ENCODE assay signal across 8 cellular contexts in genomic region chr2:6773007-6773693, GRCh38.
DNase-seq lines count a peak whose midpoint lies in the region; ATAC-seq lines count a peak whose summit lies in the region.

No MANE protein-coding gene starts in this region.

- peaks cover 46% of the 10 kb centered on the region for H3K27me3 Mint-ChIP-seq in T-helper 17 cell

- no peak overlapping the region for H3K9ac ChIP-seq in iPS-15b (ENCODE audit: low read depth, low read length)

- H3K27ac Mint-ChIP-seq in T-helper 17 cell, result no peak overlapping the region

- peak; percentile 90 for ATAC-seq in HG02610 (IDR thresholded peaks at IDR 0.05; ENCODE audit: unreplicated experiment)
- peak; percentile 84 for ATAC-seq in T-helper 17 cell

- peaks cover 6% of the 10 kb centered on the region for H3K4me1 Mint-ChIP-seq in T-helper 17 cell

- no peaks in the 10 kb centered on the region for H3K27me3 ChIP-seq in iPS-15b (ENCODE audit: control insufficient read depth, insufficient read depth, low read length)

- H3K36me3 Mint-ChIP-seq in T-helper 17 cell (ENCODE audit: low read depth), result peaks cover 3% of the 10 kb centered on the region

- DNase-seq in NCI-H2029 treated with DMSO at 0.1 percent for 48 hours (lab: John Stamatoyannopoulos, UW), result peak; percentile 18
- no peak for DNase-seq in NCI-H2029 (lab: John Stamatoyannopoulos, UW)
- peak; percentile 69 for DNase-seq in NAMALWA (ENCODE audit: low spot score)
- DNase-seq in T-helper 17 cell, result peak; percentile 36 to 68 (median 48)
- peak in 52 of 58 donors; percentile 1 to 79 (median 34) for DNase-seq in anterior cingulate cortex (lab: John Stamatoyannopoulos, UW)
- DNase-seq in stimulated activated CD4-positive, alpha-beta T cell treated with anti-CD3 and anti-CD28 coated beads, Interleukin-15, amount 100 ng/mL, for 1 hour (ENCODE audit: low read depth in 1 of 2, low spot score in 1 of 2), result peak; percentile 29 to 65

- H3K9me3 ChIP-seq in T-helper 17 cell (ENCODE audit: control insufficient read depth, low read length, poor library complexity, severe bottlenecking) (no peaks in the 10 kb centered on the region), iPS-15b (ENCODE audit: control insufficient read depth, insufficient read depth, low read length) (no peaks in the 10 kb centered on the region)

- H3K4me3 ChIP-seq in iPS-15b (ENCODE audit: low read depth, low read length), result peak overlapping the region; percentile 18

- peaks cover 3% of the 10 kb centered on the region for H3K4me1 ChIP-seq in iPS-15b (ENCODE audit: control insufficient read depth, insufficient read depth, low read length)

- no peaks in the 10 kb centered on the region for H3K36me3 ChIP-seq in iPS-15b (ENCODE audit: control insufficient read depth, insufficient read depth, low read length)

- H3K4me3 Mint-ChIP-seq in T-helper 17 cell, result peak overlapping the region; percentile 55
